Comparison of ENCODE assay signal across 9 cellular contexts in genomic region chr22:24247011-24247507, GRCh38. TPM values are rescaled to one million over a fixed set of nuclear protein-coding genes. Genes with fewer than 3 reads are reported as not detected.
DNase-seq lines count a peak whose midpoint lies in the region; TF ChIP-seq lines count a peak whose summit lies in the region.
"Had no signal": no experiment of that assay in that cellular context is flagged by ENCODE, and none has a peak within 500 bp of the region (broad histone marks: within the 10 kb centered on the region; RNA-seq: fewer than 3 reads in every experiment).

No MANE protein-coding gene starts in this region.

- H3K4me3 ChIP-seq in KMS-11 (IDR thresholded peaks at IDR 0.05; ENCODE audit: insufficient read depth, low read depth, low read length) (no peak overlapping the region), subcutaneous abdominal adipose tissue (ENCODE audit: low read depth in 1 of 5, low read length in 5 of 5) (no peak overlapping the region)

- H3K9ac ChIP-seq in KMS-11 (no peak overlapping the region), subcutaneous abdominal adipose tissue (ENCODE audit: low read length in 5 of 5) (peak overlapping the region in 2 of 5 donors; percentile 72 to 77)

- no peaks in the 10 kb centered on the region for H4K20me1 ChIP-seq in KMS-11 (ENCODE audit: insufficient read depth)

- no peaks in the 10 kb centered on the region for H3K36me3 ChIP-seq in KMS-11 (ENCODE audit: insufficient read depth)
- no peaks in the 10 kb centered on the region for H3K36me3 ChIP-seq in subcutaneous abdominal adipose tissue (ENCODE audit: control insufficient read depth in 5 of 5, insufficient read depth in 5 of 5, low read length in 5 of 5)

- H3K4me1 ChIP-seq in KMS-11 (ENCODE audit: low read depth, poor library complexity, severe bottlenecking), result peaks cover 17% of the 10 kb centered on the region
- peaks cover 6 to 52% (median 39%) of the 10 kb centered on the region in 5 donors for H3K4me1 ChIP-seq in subcutaneous abdominal adipose tissue (ENCODE audit: control insufficient read depth in 5 of 5, insufficient read depth in 5 of 5, low read length in 5 of 5)

- H3K9me3 Mint-ChIP-seq in brain, result peaks cover 0 to 3% (median 0%) of the 10 kb centered on the region in 5 experiments

- no peak overlapping the region for H3K4me2 ChIP-seq in KMS-11

- H3K79me2 ChIP-seq in KMS-11 (ENCODE audit: insufficient read depth, low read depth), result no peaks in the 10 kb centered on the region

- no peak for TF ChIP-seq CTCF in KMS-11 (conservative IDR thresholded peaks at IDR 0.05; ENCODE audit: low read depth, low read length)
- TF ChIP-seq CTCF in brain (conservative IDR thresholded peaks at IDR 0.05), result no peak

- DNase-seq in islet precursor cell (peak; percentile 56), glomerular visceral epithelial cell (ENCODE audit: extremely low spot score) (no peak), NCI-H446 treated with DMSO at 0.1 percent for 48 hours (lab: John Stamatoyannopoulos, UW) (no peak), activated gamma-delta T cell treated with Interleukin-2 at 50 U/mL for 16 hours (no peak), inferior parietal cortex (ENCODE audit: extremely low spot score) (no peak)

- no peaks in the 10 kb centered on the region for H3K9me3 ChIP-seq in subcutaneous abdominal adipose tissue (ENCODE audit: control insufficient read depth in 5 of 5, low read length in 5 of 5)

- H3K27ac ChIP-seq in KMS-11 (no peak overlapping the region), subcutaneous abdominal adipose tissue (ENCODE audit: low read depth, low read length) (peak overlapping the region; percentile 57)

- H3K4me3 Mint-ChIP-seq in brain, result no peak overlapping the region
- H3K4me3 Mint-ChIP-seq: activated CD4-positive, alpha-beta T cell treated with anti-CD3 and anti-CD28 coated beads for 36 hours had no signal

- H3K27me3 ChIP-seq in KMS-11 (ENCODE audit: insufficient read depth, low read depth) (no peaks in the 10 kb centered on the region), subcutaneous abdominal adipose tissue (ENCODE audit: control insufficient read depth in 5 of 5, insufficient read depth in 4 of 5, low read length in 5 of 5) (peaks cover 0 to 3% (median 0%) of the 10 kb centered on the region in 5 donors)

- H3K27me3 Mint-ChIP-seq in brain, result no peaks in the 10 kb centered on the region
- H3K27me3 Mint-ChIP-seq: activated CD4-positive, alpha-beta T cell treated with anti-CD3 and anti-CD28 coated beads for 36 hours had no signal

- H2AFZ ChIP-seq in KMS-11 (ENCODE audit: low read depth), result peak overlapping the region; percentile 41; the same call in 1 of the 2 replicates

- no peaks in the 10 kb centered on the region for H3K36me3 Mint-ChIP-seq in brain

- H3K27ac Mint-ChIP-seq in brain, result peak overlapping the region; percentile 57 to 89 (median 68)
- H3K27ac Mint-ChIP-seq: activated CD4-positive, alpha-beta T cell treated with anti-CD3 and anti-CD28 coated beads for 36 hours had no signal

- H3K4me1 Mint-ChIP-seq in brain, result peaks cover 37% of the 10 kb centered on the region

RNA-seq across cellular contexts. Expression of gene GGT5, which starts 2.2 kb away (rescaled TPM):
- polyA plus RNA-seq in brain (ENCODE audit: insufficient read depth, low read depth, low replicate concordance), result 45.0 TPM

RNA-seq across cellular contexts. Expression of gene SPECC1L, which starts 23.6 kb away (rescaled TPM):
- 38.0 TPM for polyA plus RNA-seq in brain (ENCODE audit: insufficient read depth, low read depth, low replicate concordance)
